Comparison of ENCODE assay signal across 14 cellular contexts in genomic region chr5:77957931-77958476, GRCh38.
A peak's percentile ranks its signal among the peaks of the same experiment; 100 is the strongest.
DNase-seq lines count a peak whose midpoint lies in the region; ATAC-seq, FAIRE-seq and TF ChIP-seq lines count a peak whose summit lies in the region.
"Had no signal": no experiment of that assay in that cellular context is flagged by ENCODE, and none has a peak within 500 bp of the region (broad histone marks: within the 10 kb centered on the region; RNA-seq: fewer than 3 reads in every experiment).

No MANE protein-coding gene starts in this region.

- ATAC-seq in HG03280 (IDR thresholded peaks at IDR 0.05; ENCODE audit: unreplicated experiment): no peak
- ATAC-seq: esophagus mucosa had no signal

- H3K4me3 Mint-ChIP-seq in endothelial cell (ENCODE audit: unreplicated experiment) (no peak overlapping the region), nephron progenitor cell (peak overlapping the region; percentile 74)
- H3K4me3 Mint-ChIP-seq: T-helper 2 cell treated with Interferon-gamma antibody and Interleukin-4, amounts not matched to agents 5 μg/mL and 100 μg/mL, for 36 hours had no signal

- no peak overlapping the region for H3K27ac ChIP-seq in RWPE1

- FAIRE-seq in GM12891 (lab: Jason Lieb, UNC) (no peak), frontal cortex (lab: Jason Lieb, UNC) (no peak)
- FAIRE-seq: RCC 7860 had no signal

- H3K27ac Mint-ChIP-seq in endothelial cell (ENCODE audit: unreplicated experiment): no peak overlapping the region
- no peak overlapping the region for H3K27ac Mint-ChIP-seq in nephron progenitor cell
- H3K27ac Mint-ChIP-seq: T-helper 2 cell treated with Interferon-gamma antibody and Interleukin-4, amounts not matched to agents 5 μg/mL and 100 μg/mL, for 36 hours had no signal

- no peaks in the 10 kb centered on the region for H3K36me3 Mint-ChIP-seq in endothelial cell (ENCODE audit: low read depth, unreplicated experiment)
- no peaks in the 10 kb centered on the region for H3K36me3 Mint-ChIP-seq in nephron progenitor cell (ENCODE audit: low read depth)

- DNase-seq in GM12891 (ENCODE audit: insufficient read length, low spot score) (peak; percentile 28), NCI-H1048 (lab: John Stamatoyannopoulos, UW) (peak; percentile 19), endothelial cell (ENCODE audit: low spot score) (peak; percentile 38), nephron progenitor cell (peak; percentile 78), Kasumi-1 (lab: John Stamatoyannopoulos, UW) (no peak), frontal cortex (ENCODE audit: low spot score in 2 of 2) (no peak), RWPE1 (ENCODE audit: low spot score) (no peak)
- DNase-seq: DMS153, GOT3, NCI-H446 had no signal

- no peak for TF ChIP-seq POLR2A in GM12891 (IDR thresholded peaks at IDR 0.05; ENCODE audit: low read depth, low read length)

- CTCF ChIA-PET in RWPE1 (lab: Yijun Ruan, JAX): interaction anchor here (0.7 kb wide), 3 partner anchors 46 to 418 kb away, joined by 3 to 4 read pairs (median 3); no protein-coding TSS in a partner anchor

- POLR2A ChIA-PET in RWPE1 (lab: Yijun Ruan, JAX; ENCODE audit: low non-redundant PET): no interaction called here

- H3K9me3 Mint-ChIP-seq in endothelial cell (ENCODE audit: unreplicated experiment) (no peaks in the 10 kb centered on the region), nephron progenitor cell (peaks cover 7% of the 10 kb centered on the region)
- H3K9me3 Mint-ChIP-seq: T-helper 2 cell treated with Interferon-gamma antibody and Interleukin-4, amounts not matched to agents 5 μg/mL and 100 μg/mL, for 36 hours had no signal

- TF ChIP-seq CTCF in endothelial cell (IDR thresholded peaks at IDR 0.05; ENCODE audit: unreplicated experiment): no peak
- no peak for TF ChIP-seq CTCF in nephron progenitor cell (IDR thresholded peaks at IDR 0.05)
- no peak for TF ChIP-seq CTCF in RWPE1 (conservative IDR thresholded peaks at IDR 0.05; ENCODE audit: low read depth)

- H3K4me1 Mint-ChIP-seq in endothelial cell (ENCODE audit: unreplicated experiment): peaks cover 16% of the 10 kb centered on the region
- H3K4me1 Mint-ChIP-seq in nephron progenitor cell: peaks cover 31% of the 10 kb centered on the region

- H3K27me3 Mint-ChIP-seq in endothelial cell (ENCODE audit: unreplicated experiment) (peaks cover 2% of the 10 kb centered on the region), nephron progenitor cell (ENCODE audit: low read depth, poor library complexity) (peaks cover 88% of the 10 kb centered on the region)

TF ChIP-seq in GM12891, 5 proteins besides CTCF, POLR2A, EP300 and RAD21:
- TF ChIP-seq POLR2AphosphoS5 (IDR thresholded peaks at IDR 0.05; ENCODE audit: low read depth, low read length): no peak
- TF ChIP-seq SPI1 (IDR thresholded peaks at IDR 0.05; ENCODE audit: low read depth, low read length): no peak
- TF ChIP-seq POU2F2 (IDR thresholded peaks at IDR 0.05; ENCODE audit: low read depth, low read length): no peak
- TF ChIP-seq PAX5 (IDR thresholded peaks at IDR 0.05; ENCODE audit: insufficient read depth, low read length, severe bottlenecking): no peak
- no peak for TF ChIP-seq TAF1 (IDR thresholded peaks at IDR 0.05; ENCODE audit: low read depth, low read length)

Comparison
In these comparisons a context has a peak if more than half of its experiments do, and no peak if none do; other contexts are left out.
1. DNase-seq: peak in GM12891 (single experiment), NCI-H1048 (single experiment), endothelial cell (single experiment) and nephron progenitor cell (single experiment); none in Kasumi-1 (0 of 2), frontal cortex (0 of 2) and RWPE1 (single experiment).